ENCODE assay signal across 9 cellular contexts in the genomic region with DNA sequence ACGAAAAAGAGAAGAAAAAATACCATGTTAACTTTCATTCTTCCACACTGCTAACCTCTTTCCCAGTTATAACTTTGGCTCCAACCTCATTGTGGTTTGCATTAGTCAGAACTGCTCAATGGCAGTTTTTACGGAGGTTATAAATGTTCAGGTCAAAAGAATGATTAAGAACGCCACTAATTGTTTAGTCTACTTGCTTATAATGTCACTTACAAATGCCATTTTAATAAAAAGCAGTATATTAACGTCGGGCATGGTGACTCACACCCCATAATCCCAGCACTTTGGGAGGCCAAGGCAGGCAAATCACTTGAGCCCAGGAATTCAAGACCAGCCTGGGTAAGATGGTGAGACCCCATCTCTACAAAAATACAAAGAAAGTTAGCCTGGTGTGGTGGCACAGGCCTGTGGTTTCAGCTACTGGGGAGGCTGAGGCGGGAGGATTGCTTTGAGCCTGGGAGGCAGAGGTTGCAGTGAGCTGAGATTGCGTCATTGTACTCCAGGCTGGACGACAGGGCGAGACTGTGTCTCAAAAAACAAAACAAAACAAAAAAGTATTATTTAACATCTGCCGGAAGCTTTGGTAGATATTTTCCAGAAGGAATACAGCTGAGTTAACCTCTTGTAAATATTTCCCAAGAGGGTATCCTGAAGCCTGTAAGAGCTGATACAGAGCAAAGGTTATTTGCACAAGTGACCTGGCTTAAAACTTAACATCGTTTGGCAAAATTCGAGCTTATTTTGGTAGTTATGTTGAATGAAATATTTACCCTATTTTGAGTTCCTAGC. TPM values are rescaled to one million over a fixed set of nuclear protein-coding genes. Genes with fewer than 3 reads are reported as not detected.
A peak's percentile ranks its signal among the peaks of the same experiment; 100 is the strongest.
DNase-seq lines count a peak whose midpoint lies in the region; ATAC-seq, FAIRE-seq and TF ChIP-seq lines count a peak whose summit lies in the region.
"Had no signal": no experiment of that assay in that cellular context is flagged by ENCODE, and none has a peak within 500 bp of the region (broad histone marks: within the 10 kb centered on the region; RNA-seq: fewer than 3 reads in every experiment).

No MANE protein-coding gene starts in this region.

- H3K4me1 Mint-ChIP-seq in activated naive CD8-positive, alpha-beta T cell treated with anti-CD3 and anti-CD28 coated beads, Interleukin-2, amount 50 U/mL, for 24 hours = peaks cover 75% of the 10 kb centered on the region

- H3K27ac Mint-ChIP-seq in activated naive CD8-positive, alpha-beta T cell treated with anti-CD3 and anti-CD28 coated beads, Interleukin-2, amount 50 U/mL, for 24 hours = peak overlapping the region; percentile 67
- H3K27ac Mint-ChIP-seq: activated CD8-positive, alpha-beta T cell treated with anti-CD3 and anti-CD28 coated beads, Interleukin-2, amount 10 ng/mL, durations not matched to agents 7 days and 5 days had no signal

- H3K36me3 ChIP-seq in suprapubic skin (no peaks in the 10 kb centered on the region), BE2C (no peaks in the 10 kb centered on the region)

- TF ChIP-seq CTCF in suprapubic skin (IDR thresholded peaks at IDR 0.05) = no peak
- no peak for TF ChIP-seq CTCF in BE2C (IDR thresholded peaks at IDR 0.05; ENCODE audit: low read depth, low read length)

- peaks cover 23% of the 10 kb centered on the region for H3K4me1 ChIP-seq in suprapubic skin
- H3K4me1 ChIP-seq in BE2C = peaks cover 5% of the 10 kb centered on the region; the same call in 1 of the 2 replicates

- no peaks in the 10 kb centered on the region for H3K9me3 ChIP-seq in suprapubic skin
- H3K9me3 ChIP-seq in BE2C = no peaks in the 10 kb centered on the region

- peaks cover 24% of the 10 kb centered on the region for H3K36me3 Mint-ChIP-seq in activated naive CD8-positive, alpha-beta T cell treated with anti-CD3 and anti-CD28 coated beads, Interleukin-2, amount 50 U/mL, for 24 hours (ENCODE audit: low read depth)

- H3K4me3 ChIP-seq in suprapubic skin (no peak overlapping the region), BE2C (ENCODE audit: low read depth, low read length) (no peak overlapping the region)

- H3K27ac ChIP-seq in suprapubic skin = peak overlapping the region; percentile 60

- peak overlapping the region; percentile 9 for H3K4me3 Mint-ChIP-seq in activated naive CD8-positive, alpha-beta T cell treated with anti-CD3 and anti-CD28 coated beads, Interleukin-2, amount 50 U/mL, for 24 hours
- H3K4me3 Mint-ChIP-seq: activated CD8-positive, alpha-beta T cell treated with anti-CD3 and anti-CD28 coated beads, Interleukin-2, amount 10 ng/mL, durations not matched to agents 7 days and 5 days had no signal

- peak; percentile 38 for FAIRE-seq in HTR-8/SVneo (lab: Jason Lieb, UNC)

- ATAC-seq in activated naive CD8-positive, alpha-beta T cell treated with anti-CD3 and anti-CD28 coated beads, Interleukin-2, amount 50 U/mL, for 24 hours = no peak
- ATAC-seq: activated CD8-positive, alpha-beta T cell treated with anti-CD3 and anti-CD28 coated beads, Interleukin-2, amount 10 ng/mL, durations not matched to agents 7 days and 5 days had no signal

- H3K27me3 Mint-ChIP-seq in activated naive CD8-positive, alpha-beta T cell treated with anti-CD3 and anti-CD28 coated beads, Interleukin-2, amount 50 U/mL, for 24 hours = no peaks in the 10 kb centered on the region

- 56% methylated on average over 12 of the region's 12 CpGs for WGBS in suprapubic skin

- TF ChIP-seq EP300 in suprapubic skin (IDR thresholded peaks at IDR 0.05) = no peak

- no peaks in the 10 kb centered on the region for H3K27me3 ChIP-seq in suprapubic skin
- no peaks in the 10 kb centered on the region for H3K27me3 ChIP-seq in BE2C

- DNase-seq in HTR-8/SVneo (ENCODE audit: insufficient read length, low spot score) = peak; percentile 10
- no peak for DNase-seq in activated naive CD8-positive, alpha-beta T cell treated with anti-CD3 and anti-CD28 coated beads, Interleukin-2, amount 50 U/mL, for 24 hours
- DNase-seq in iris pigment epithelial cell (ENCODE audit: low read depth) = peak; percentile 91
- DNase-seq in suprapubic skin (ENCODE audit: low spot score in 2 of 2) = no peak
- no peak for DNase-seq in BE2C
- DNase-seq in NCI-H1105 (lab: John Stamatoyannopoulos, UW) = no peak
- DNase-seq in effector CD8-positive, alpha-beta T cell (lab: John Stamatoyannopoulos, UW) = no peak
- DNase-seq: activated CD8-positive, alpha-beta T cell treated with anti-CD3 and anti-CD28 coated beads, Interleukin-2, amount 10 ng/mL, durations not matched to agents 7 days and 5 days; NCI-H1048 had no signal

- no peak for TF ChIP-seq POLR2A in suprapubic skin (IDR thresholded peaks at IDR 0.05)

- no peaks in the 10 kb centered on the region for H3K9me3 Mint-ChIP-seq in activated naive CD8-positive, alpha-beta T cell treated with anti-CD3 and anti-CD28 coated beads, Interleukin-2, amount 50 U/mL, for 24 hours

RNA-seq across cellular contexts. Expression of gene AGPS, which starts 5.1 kb away (rescaled TPM):
- total RNA-seq in suprapubic skin = 10 to 100 TPM; 10.9 to 19.4 (median 13.9) TPM
- polyA plus RNA-seq in BE2C (2012; ENCODE audit: insufficient read depth, insufficient read length, low read depth) = 30.6 TPM

Comparison
In these comparisons a context has a peak if more than half of its experiments do, and no peak if none do; other contexts are left out.
1. DNase-seq: peak in HTR-8/SVneo (single experiment) and iris pigment epithelial cell (single experiment); none in activated naive CD8-positive, alpha-beta T cell treated with anti-CD3 and anti-CD28 coated beads, Interleukin-2, amount 50 U/mL, for 24 hours (single experiment), suprapubic skin (0 of 2), BE2C (single experiment), NCI-H1105 (single experiment) and effector CD8-positive, alpha-beta T cell (single experiment).